ENCODE assay signal across 9 cellular contexts in the genomic region with DNA sequence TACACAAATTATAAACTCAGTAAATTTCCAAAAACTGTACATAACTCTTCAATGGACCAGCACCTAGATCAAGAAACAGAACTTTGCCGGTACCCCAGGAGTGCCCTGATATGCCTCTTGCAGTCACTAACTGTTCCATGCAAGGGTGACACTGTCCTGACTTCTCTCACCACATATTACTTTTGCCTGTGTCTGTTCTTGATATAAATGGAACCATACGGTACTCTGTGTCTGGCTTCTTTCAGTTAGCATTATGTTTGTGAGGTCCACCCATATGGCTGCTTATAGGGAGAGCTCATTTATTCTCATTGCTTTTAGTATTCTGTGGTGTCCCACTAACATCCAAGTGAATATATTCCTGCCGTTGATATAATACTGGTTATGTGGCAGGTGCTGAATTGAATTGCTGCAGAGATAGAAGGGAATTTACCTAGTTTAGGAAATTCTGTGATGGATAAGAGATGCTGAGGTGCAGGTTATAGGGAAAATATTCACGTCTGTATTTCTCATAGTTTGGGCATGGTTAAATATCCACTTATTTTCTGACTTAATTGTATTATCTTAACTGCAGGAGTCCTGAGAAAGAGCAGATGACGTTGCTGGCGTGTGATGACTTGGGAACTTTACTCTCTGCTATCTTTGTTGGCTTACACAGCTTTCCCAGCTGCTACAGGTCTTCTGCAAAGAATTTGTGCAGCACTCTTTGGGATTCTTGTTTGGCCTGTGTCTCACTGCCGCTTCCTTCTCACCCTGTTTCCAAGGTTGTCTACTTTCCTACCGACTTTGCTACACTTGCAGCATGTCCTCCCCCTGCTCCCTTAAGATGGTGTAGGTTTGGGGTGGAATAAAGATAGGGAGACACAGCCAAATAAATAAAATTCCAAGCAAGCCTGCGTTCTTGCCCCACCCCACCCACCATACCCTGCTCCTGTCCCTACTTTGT.
A peak's percentile ranks its signal among the peaks of the same experiment; 100 is the strongest.
DNase-seq lines count a peak whose midpoint lies in the region; ATAC-seq, FAIRE-seq and TF ChIP-seq lines count a peak whose summit lies in the region.
"Had no signal": no experiment of that assay in that cellular context is flagged by ENCODE, and none has a peak within 500 bp of the region (broad histone marks: within the 10 kb centered on the region; RNA-seq: fewer than 3 reads in every experiment).

No MANE protein-coding gene starts in this region.

- no peaks in the 10 kb centered on the region for H3K9me3 Mint-ChIP-seq in astrocyte (ENCODE audit: unreplicated experiment)
- no peaks in the 10 kb centered on the region for H3K9me3 Mint-ChIP-seq in immature natural killer cell

- WGBS in prostate gland, result 48% methylated on average over 9 of the region's 9 CpGs

- H3K27ac Mint-ChIP-seq in astrocyte (ENCODE audit: unreplicated experiment) (peak overlapping the region; percentile 91), immature natural killer cell (peak overlapping the region in 4 of 6 donors; percentile 1 to 63 (median 8))

- H3K4me2 ChIP-seq in astrocyte (ENCODE audit: low read length), result peak overlapping the region; percentile 73

- peak; percentile 66 for ATAC-seq in Right ventricle myocardium inferior
- no peak for ATAC-seq in HG03196 (IDR thresholded peaks at IDR 0.05; ENCODE audit: unreplicated experiment)

- FAIRE-seq in astrocyte (lab: Jason Lieb, UNC), result no peak
- peak; percentile 35 for FAIRE-seq in urothelium cell line (lab: Jason Lieb, UNC)
- FAIRE-seq: colon had no signal

- H3K79me2 ChIP-seq in astrocyte (ENCODE audit: insufficient read depth, low read length), result peaks cover 91% of the 10 kb centered on the region

- DNase-seq in Right ventricle myocardium inferior (ENCODE audit: missing footprints) (no peak), cardiac septum (ENCODE audit: low spot score) (no peak), astrocyte (ENCODE audit: low read depth) (peak; percentile 83), immature natural killer cell (no peak), urothelium cell line (ENCODE audit: low spot score) (peak; percentile 59), prostate gland (ENCODE audit: low spot score) (no peak)
- DNase-seq in central memory CD4-positive, alpha-beta T cell, result no peak

- peaks cover 50% of the 10 kb centered on the region for H3K4me1 ChIP-seq in astrocyte (ENCODE audit: insufficient read depth, low read length)
- no peaks in the 10 kb centered on the region for H3K4me1 ChIP-seq in prostate gland (replicated peaks)

- H3K36me3 Mint-ChIP-seq in astrocyte (ENCODE audit: low read depth, unreplicated experiment), result peaks cover 10% of the 10 kb centered on the region
- no peaks in the 10 kb centered on the region for H3K36me3 Mint-ChIP-seq in immature natural killer cell

- no peak overlapping the region for H3K4me3 Mint-ChIP-seq in astrocyte (ENCODE audit: unreplicated experiment)
- H3K4me3 Mint-ChIP-seq in immature natural killer cell, result peak overlapping the region in 4 of 5 donors; percentile 5 to 45 (median 23)

- peaks cover 77% of the 10 kb centered on the region for H4K20me1 ChIP-seq in astrocyte (ENCODE audit: insufficient read depth, low read length)

- no peak overlapping the region for H2AFZ ChIP-seq in astrocyte (ENCODE audit: low read depth, low read length)

- TF ChIP-seq POLR2A in prostate gland (IDR thresholded peaks at IDR 0.05), result no peak

- H3K27me3 ChIP-seq in astrocyte (ENCODE audit: insufficient read depth, low read length) (no peaks in the 10 kb centered on the region), prostate gland (replicated peaks; ENCODE audit: insufficient read depth) (no peaks in the 10 kb centered on the region)

- TF ChIP-seq CTCF in astrocyte (IDR thresholded peaks at IDR 0.05; ENCODE audit: insufficient read depth, low read depth, low read length) (no peak), prostate gland (IDR thresholded peaks at IDR 0.05) (no peak)

- H3K9me3 ChIP-seq in astrocyte (ENCODE audit: insufficient read depth, low read depth, low read length) (no peaks in the 10 kb centered on the region), prostate gland (no peaks in the 10 kb centered on the region)

- no peaks in the 10 kb centered on the region for H3K36me3 ChIP-seq in astrocyte (ENCODE audit: insufficient read depth, low read length)
- H3K36me3 ChIP-seq in prostate gland, result no peaks in the 10 kb centered on the region

- no peaks in the 10 kb centered on the region for H3K27me3 Mint-ChIP-seq in astrocyte (ENCODE audit: low read depth, unreplicated experiment)
- H3K27me3 Mint-ChIP-seq in immature natural killer cell (ENCODE audit: low read depth in 3 of 3), result peaks cover 0 to 5% (median 1%) of the 10 kb centered on the region in 3 donors

- H3K4me1 Mint-ChIP-seq in astrocyte (ENCODE audit: low read depth, unreplicated experiment) (peaks cover 74% of the 10 kb centered on the region), immature natural killer cell (peaks cover 47 to 60% of the 10 kb centered on the region in 2 donors)

- peak overlapping the region; percentile 70 for H3K9ac ChIP-seq in astrocyte (ENCODE audit: low read length)

- intact Hi-C loops in Right ventricle myocardium inferior (cut with DNase I), result no loop called here
- intact Hi-C loops in cardiac septum (cut with DNase I), result no loop called here
- intact Hi-C loops in prostate gland (cut with DNase I), result no loop called here

- H3K4me3 ChIP-seq in astrocyte (ENCODE audit: insufficient read depth, low read depth, low read length), result no peak overlapping the region
- H3K4me3 ChIP-seq in prostate gland, result no peak overlapping the region

- H3K27ac ChIP-seq in astrocyte (ENCODE audit: low read depth, low read length) (peak overlapping the region; percentile 88), prostate gland (no peak overlapping the region)

Comparison
In these comparisons a context has a peak if more than half of its experiments do, and no peak if none do; other contexts are left out.
1. DNase-seq: peak in astrocyte (single experiment) and urothelium cell line (single experiment); none in Right ventricle myocardium inferior (single experiment), cardiac septum (single experiment), immature natural killer cell (0 of 3), prostate gland (single experiment) and central memory CD4-positive, alpha-beta T cell (single experiment).